Comparison of ENCODE assay signal across 1 cellular context in genomic region chr11:112029460-112029859, GRCh38.
A peak's percentile ranks its signal among the peaks of the same experiment; 100 is the strongest.
TF ChIP-seq lines count a peak whose summit lies in the region.

No MANE protein-coding gene starts in this region.

TF ChIP-seq in K562, 482 proteins besides CTCF, POLR2A, EP300 and RAD21:
- no peak for TF ChIP-seq ZSCAN32 (CRISPR knock-in tag; IDR thresholded peaks at IDR 0.05)
- no peak for TF ChIP-seq TEAD2 (tag; IDR thresholded peaks at IDR 0.05)
- TF ChIP-seq WHSC1 (IDR thresholded peaks at IDR 0.05; ENCODE audit: low read length), result no peak
- TF ChIP-seq CBFA2T3 (IDR thresholded peaks at IDR 0.05), result no peak
- no peak for TF ChIP-seq BCOR (IDR thresholded peaks at IDR 0.05)
- TF ChIP-seq RBM17 (IDR thresholded peaks at IDR 0.05; ENCODE audit: borderline replicate concordance, low read depth, low read length), result no peak
- TF ChIP-seq ZNF384 (IDR thresholded peaks at IDR 0.05; ENCODE audit: low read depth, low read length), result peak; percentile 61; the same call in 1 of the 2 replicates
- TF ChIP-seq CSDE1 (IDR thresholded peaks at IDR 0.05), result no peak
- peak; percentile 84 for TF ChIP-seq ZBTB40 (IDR thresholded peaks at IDR 0.05)
- peak; percentile 84 for TF ChIP-seq ZBTB40 (CRISPR knock-in tag; IDR thresholded peaks at IDR 0.05)
